In genomic region chr18:62539284-62540168, GRCh38 we compare ENCODE assay signal across 16 cellular contexts.
"Had no signal": no experiment of that assay in that cellular context is flagged by ENCODE, and none has a peak within 500 bp of the region (broad histone marks: within the 10 kb centered on the region; RNA-seq: fewer than 3 reads in every experiment).

No MANE protein-coding gene starts in this region.

- H3K36me3 ChIP-seq: colonic mucosa, neural progenitor cell had no signal

- H3K9me3 Mint-ChIP-seq: activated naive CD4-positive, alpha-beta T cell treated with anti-CD3 and anti-CD28 coated beads, Interleukin-2, amount 50 U/mL, for 72 hours; activated T-helper 1 cell treated with anti-CD3 and anti-CD28 coated beads, Interleukin-12 subunit alpha, Interleukin-12 subunit beta, Interleukin-2, Interleukin-4 antibody, amounts not matched to agents 30 ng/mL and 10 ng/mL and 1 ng/mL, durations not matched to agents 14 hours and 24 hours and 36 hours; naive thymus-derived CD4-positive, alpha-beta T cell; neural progenitor cell; T-helper 2 cell treated with Interferon-gamma antibody and Interleukin-4, amounts not matched to agents 5 μg/mL and 100 μg/mL, for 36 hours had no signal

- H3K27ac ChIP-seq: colonic mucosa, left lung, neural progenitor cell, upper lobe of left lung had no signal

- H3K27ac Mint-ChIP-seq: activated CD8-positive, alpha-beta T cell treated with anti-CD3 and anti-CD28 coated beads, Interleukin-2, amount 10 ng/mL, durations not matched to agents 7 days and 5 days; activated naive CD4-positive, alpha-beta T cell treated with anti-CD3 and anti-CD28 coated beads, Interleukin-2, amount 50 U/mL, for 72 hours; activated T-helper 1 cell treated with anti-CD3 and anti-CD28 coated beads, Interleukin-12 subunit alpha, Interleukin-12 subunit beta, Interleukin-2, Interleukin-4 antibody, amounts not matched to agents 30 ng/mL and 10 ng/mL and 1 ng/mL, durations not matched to agents 14 hours and 24 hours and 36 hours; neural progenitor cell; T-helper 2 cell treated with Interferon-gamma antibody and Interleukin-4, amounts not matched to agents 5 μg/mL and 100 μg/mL, for 36 hours had no signal

- DNase-seq: activated CD4-positive, alpha-beta T cell treated with anti-CD3 and anti-CD28 coated beads for 1 hour; activated CD4-positive, alpha-beta T cell treated with anti-CD3 and anti-CD28 coated beads, Interleukin-2, amount 50 U/mL, for 1 hour; activated CD8-positive, alpha-beta T cell treated with anti-CD3 and anti-CD28 coated beads, Interleukin-2, amount 10 ng/mL, durations not matched to agents 7 days and 5 days; activated gamma-delta T cell; aorta; colonic mucosa; left lung; naive thymus-derived CD4-positive, alpha-beta T cell; retina; stimulated activated CD4-positive, alpha-beta T cell treated with anti-CD3 and anti-CD28 coated beads, Interleukin-4, amount 100 ng/mL, for 1 hour; stimulated activated naive CD4-positive, alpha-beta T cell treated with Interleukin-2 at 50 U/mL for 16 hours; upper lobe of left lung had no signal

- H3K4me3 Mint-ChIP-seq: activated CD8-positive, alpha-beta T cell treated with anti-CD3 and anti-CD28 coated beads, Interleukin-2, amount 10 ng/mL, durations not matched to agents 7 days and 5 days; activated T-helper 1 cell treated with anti-CD3 and anti-CD28 coated beads, Interleukin-12 subunit alpha, Interleukin-12 subunit beta, Interleukin-2, Interleukin-4 antibody, amounts not matched to agents 30 ng/mL and 10 ng/mL and 1 ng/mL, durations not matched to agents 14 hours and 24 hours and 36 hours; naive thymus-derived CD4-positive, alpha-beta T cell; neural progenitor cell; T-helper 2 cell treated with Interferon-gamma antibody and Interleukin-4, amounts not matched to agents 5 μg/mL and 100 μg/mL, for 36 hours had no signal

- H3K4me2 ChIP-seq: neural progenitor cell had no signal

- H3K9me3 ChIP-seq: colonic mucosa, left lung, upper lobe of left lung had no signal

- H2AFZ ChIP-seq: neural progenitor cell had no signal

- H3K27me3 ChIP-seq: colonic mucosa, left lung, neural progenitor cell, upper lobe of left lung had no signal

- H3K4me3 ChIP-seq: colonic mucosa, left lung, neural progenitor cell, upper lobe of left lung had no signal

- H3K4me1 ChIP-seq: colonic mucosa, neural progenitor cell had no signal

- H3K27me3 Mint-ChIP-seq: naive thymus-derived CD4-positive, alpha-beta T cell had no signal

- ATAC-seq: activated CD8-positive, alpha-beta T cell treated with anti-CD3 and anti-CD28 coated beads, Interleukin-2, amount 10 ng/mL, durations not matched to agents 7 days and 5 days; activated naive CD4-positive, alpha-beta T cell treated with anti-CD3 and anti-CD28 coated beads, Interleukin-2, amount 50 U/mL, for 72 hours; naive thymus-derived CD4-positive, alpha-beta T cell had no signal
